In genomic region chr1:13960376-13960987, GRCh38 we compare ENCODE assay signal across 8 cellular contexts.
DNase-seq lines count a peak whose midpoint lies in the region; ATAC-seq and TF ChIP-seq lines count a peak whose summit lies in the region.

No MANE protein-coding gene starts in this region.

- H3K4me3 Mint-ChIP-seq in T-cell, result no peak overlapping the region

- ATAC-seq in T-cell (replicated peaks in 1 of 4) (peak in 3 of 4 experiments; percentile 35 to 53 (median 46)), HG02840 (IDR thresholded peaks at IDR 0.05; ENCODE audit: low FRiP score, unreplicated experiment) (no peak)

- peak; percentile 96 to 97 for TF ChIP-seq CTCF in right atrium auricular region (IDR thresholded peaks at IDR 0.05)
- TF ChIP-seq CTCF in retinal pigment epithelial cell (conservative IDR thresholded peaks at IDR 0.05; ENCODE audit: low read depth, low read length), result peak; percentile 98

- H3K27ac Mint-ChIP-seq in T-cell, result no peak overlapping the region

- H3K4me3 ChIP-seq in right atrium auricular region (no peak overlapping the region), retinal pigment epithelial cell (ENCODE audit: low read length) (no peak overlapping the region)

- DNase-seq in EL (peak; percentile 42), KBM-7 (peak; percentile 55), T-cell (peak in 33 of 34 experiments; percentile 15 to 67 (median 50)), amygdala (lab: John Stamatoyannopoulos, UW) (peak in 44 of 56 donors; percentile 3 to 83 (median 29)), right atrium auricular region (ENCODE audit: low spot score) (peak; percentile 79), retinal pigment epithelial cell (ENCODE audit: low read depth) (no peak), cortex of kidney (lab: John Stamatoyannopoulos, UW) (no peak)

- H3K4me1 ChIP-seq in right atrium auricular region, result no peaks in the 10 kb centered on the region

- no peaks in the 10 kb centered on the region for H3K36me3 ChIP-seq in right atrium auricular region

- H3K9me3 Mint-ChIP-seq in T-cell, result no peaks in the 10 kb centered on the region

- no peaks in the 10 kb centered on the region for H3K4me1 Mint-ChIP-seq in T-cell

- POLR2A ChIA-PET in T-cell (lab: Charles Lee), result no interaction called here

- in situ Hi-C loops in KBM-7 (cut with MboI; ENCODE audit: low pct_unique_long_range_greater_than_20kb, low sequenced_read_pairs), result loop anchor here (25.0 kb wide), 1 partner anchor 323 kb away; no protein-coding TSS in a partner anchor

- peaks cover 37 to 40% of the 10 kb centered on the region in 2 donors for H3K27me3 Mint-ChIP-seq in T-cell

- no peaks in the 10 kb centered on the region for H3K9me3 ChIP-seq in right atrium auricular region

- CTCF ChIA-PET in T-cell (lab: Charles Lee), result interaction anchor here in 1 of 2 donors (1.0 kb wide), 1 partner anchor 11 kb away, joined by 4 read pairs; no protein-coding TSS in a partner anchor

- no peaks in the 10 kb centered on the region for H3K36me3 Mint-ChIP-seq in T-cell

- H3K27ac ChIP-seq in right atrium auricular region, result no peak overlapping the region

- no peaks in the 10 kb centered on the region for H3K27me3 ChIP-seq in right atrium auricular region

Comparison
In these comparisons a context has a peak if more than half of its experiments do, and no peak if none do; other contexts are left out.
1. DNase-seq: peak in EL (single experiment), KBM-7 (single experiment), T-cell (33 of 34), amygdala (44 of 56) and right atrium auricular region (single experiment); none in retinal pigment epithelial cell (single experiment) and cortex of kidney (single experiment).